ENCODE assay signal across 16 cellular contexts in the genomic region with DNA sequence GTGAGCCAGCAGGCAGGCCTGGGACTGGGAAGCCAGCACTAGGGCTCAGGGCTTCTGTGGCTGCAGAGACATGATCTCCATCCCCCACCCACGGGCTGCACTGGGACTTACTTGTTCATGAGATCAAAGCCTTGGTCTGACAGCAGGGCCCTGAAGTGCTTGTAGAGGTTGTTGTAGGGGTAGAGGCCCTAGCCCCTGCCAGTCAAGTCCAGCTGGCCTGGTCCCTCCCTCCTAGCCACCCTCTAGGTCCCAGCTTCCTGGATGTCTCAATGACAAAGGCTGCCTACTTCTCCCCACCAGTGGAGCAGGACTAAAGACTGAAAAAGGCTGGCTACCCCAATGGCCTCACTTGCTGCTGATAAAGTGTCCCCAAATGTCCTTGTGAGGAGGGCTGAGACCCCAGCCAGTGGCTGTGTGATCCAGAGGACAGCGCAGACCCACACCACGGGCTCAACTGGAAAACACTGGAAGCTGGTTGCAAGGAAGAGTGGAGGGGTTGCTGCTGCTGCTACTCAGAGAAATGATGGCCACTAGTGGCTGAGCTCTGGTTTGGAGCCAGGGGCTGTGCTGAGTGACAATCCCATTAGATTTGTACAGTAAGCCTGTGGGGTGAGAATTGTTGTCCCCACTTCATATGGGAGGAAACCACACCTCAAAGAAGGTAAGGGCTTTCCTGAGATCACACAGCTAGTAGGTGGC. TPM values are rescaled to one million over a fixed set of nuclear protein-coding genes. Genes with fewer than 3 reads are reported as not detected.
DNase-seq lines count a peak whose midpoint lies in the region; ATAC-seq, FAIRE-seq and TF ChIP-seq lines count a peak whose summit lies in the region.
"Had no signal": no experiment of that assay in that cellular context is flagged by ENCODE, and none has a peak within 500 bp of the region (broad histone marks: within the 10 kb centered on the region; RNA-seq: fewer than 3 reads in every experiment).

No MANE protein-coding gene starts in this region.

- 0 out of 5 replicates have a peak, but pooled peaks of 1 of the 2 experiments have one; percentile 17 for TF ChIP-seq RAD21 in A549 (conservative IDR thresholded peaks at IDR 0.05 in 1 of 2, IDR thresholded peaks at IDR 0.05 in 1 of 2)

- POLR2A ChIA-PET in A549 (lab: Yijun Ruan, JAX), result interaction anchor here (0.7 to 0.9 kb wide), 3 partner anchors 21 to 128 kb away, joined by 3 read pairs; partner anchors contain the start of gene HNRNPR
- POLR2A ChIA-PET in WTC11 (lab: Charles Lee), result interaction anchor here (0.5 to 1.2 kb wide), 2 partner anchors 14 to 20 kb away, joined by 3 to 5 read pairs; no protein-coding TSS in a partner anchor

- H3K4me1 ChIP-seq in A549, result peaks cover 46% of the 10 kb centered on the region

- DNase-seq in A549 (ENCODE audit: low read depth in 1 of 2, low spot score in 1 of 2) (no peak), ELF-1 (ENCODE audit: low read depth, low spot score) (peak; percentile 50), WTC11 (ENCODE audit: low spot score) (peak; percentile 20), memory B cell (ENCODE audit: low spot score in 2 of 2) (no peak), GM12892 (ENCODE audit: insufficient read length) (no peak)
- DNase-seq in activated CD8-positive, alpha-beta memory T cell treated with anti-CD3 and anti-CD28 coated beads, Interleukin-2, amount 50 U/mL, for 4 hours, result no peak
- DNase-seq: AML-193, DND-41, NCI-H2029, NCI-H748 treated with DMSO at 0.1 percent for 48 hours, substantia nigra had no signal

- CTCF ChIA-PET in A549 (lab: Yijun Ruan, JAX) (interaction anchor here (0.7 to 3.2 kb wide), 28 partner anchors 8 to 325 kb away, joined by 3 to 25 read pairs (median 4); no protein-coding TSS in a partner anchor), WTC11 (lab: Charles Lee) (interaction anchor here (0.7 to 3.2 kb wide), 21 partner anchors 9 to 313 kb away, joined by 3 to 48 read pairs (median 5); no protein-coding TSS in a partner anchor)

- no peaks in the 10 kb centered on the region for H3K36me3 Mint-ChIP-seq in WTC11
- H3K36me3 Mint-ChIP-seq in memory B cell, result peaks cover 4% of the 10 kb centered on the region

- H3K9me3 Mint-ChIP-seq in WTC11, result no peaks in the 10 kb centered on the region
- no peaks in the 10 kb centered on the region for H3K9me3 Mint-ChIP-seq in memory B cell
- H3K9me3 Mint-ChIP-seq: effector memory CD8-positive, alpha-beta T cell had no signal

- H3K4me1 Mint-ChIP-seq in WTC11 (peaks cover 20% of the 10 kb centered on the region), memory B cell (peaks cover 6% of the 10 kb centered on the region)

- H3K9me3 ChIP-seq in A549, result no peaks in the 10 kb centered on the region

- TF ChIP-seq CTCF in A549 (IDR thresholded peaks at IDR 0.05) (no peak), WTC11 (IDR thresholded peaks at IDR 0.05) (no peak)

- ATAC-seq in A549 (peak; percentile 37 to 54; a peak in 4 of 6 replicates), WTC11 (peak; percentile 20), memory B cell (ENCODE audit: low read depth) (no peak), HG03571 (IDR thresholded peaks at IDR 0.05; ENCODE audit: unreplicated experiment) (no peak), HG03354 (IDR thresholded peaks at IDR 0.05; ENCODE audit: poor library complexity, severe bottlenecking, unreplicated experiment) (no peak)

- TF ChIP-seq EP300 in A549 (IDR thresholded peaks at IDR 0.05), result no peak

- H3K27ac ChIP-seq in A549, result peak overlapping the region; percentile 96 to 97

- WGBS in A549 (ENCODE audit: missing lambda C conversion rate), result 43% methylated on average over 1 of the region's 3 CpGs

- FAIRE-seq in A549 (lab: Jason Lieb, UNC), result no peak
- no peak for FAIRE-seq in GM12892 (lab: Jason Lieb, UNC)
- FAIRE-seq: bronchial epithelial cell had no signal

- H3K4me3 Mint-ChIP-seq in WTC11 (peak overlapping the region; percentile 65), memory B cell (peak overlapping the region; percentile 27)

- H3K4me2 ChIP-seq in A549, result peak overlapping the region; percentile 77

- TF ChIP-seq POLR2A in A549 (IDR thresholded peaks at IDR 0.05; ENCODE audit: low read length) (no peak), GM12892 (IDR thresholded peaks at IDR 0.05; ENCODE audit: low read depth, low read length) (no peak)

- H3K27ac Mint-ChIP-seq in WTC11 (no peak overlapping the region), memory B cell (no peak overlapping the region)
- H3K27ac Mint-ChIP-seq: effector memory CD8-positive, alpha-beta T cell had no signal

- H3K27me3 Mint-ChIP-seq in WTC11 (ENCODE audit: low read depth) (peaks cover 27% of the 10 kb centered on the region), memory B cell (peaks cover 36% of the 10 kb centered on the region)

- H3K4me3 ChIP-seq in A549, result peak overlapping the region; percentile 91
- H3K4me3 ChIP-seq: lung had no signal

TF ChIP-seq in A549, 52 proteins besides CTCF, POLR2A, EP300 and RAD21 (continues in another document):
- no peak for TF ChIP-seq POLR2AphosphoS2 (conservative IDR thresholded peaks at IDR 0.05; ENCODE audit: low read length)
- TF ChIP-seq, protein P1, sequence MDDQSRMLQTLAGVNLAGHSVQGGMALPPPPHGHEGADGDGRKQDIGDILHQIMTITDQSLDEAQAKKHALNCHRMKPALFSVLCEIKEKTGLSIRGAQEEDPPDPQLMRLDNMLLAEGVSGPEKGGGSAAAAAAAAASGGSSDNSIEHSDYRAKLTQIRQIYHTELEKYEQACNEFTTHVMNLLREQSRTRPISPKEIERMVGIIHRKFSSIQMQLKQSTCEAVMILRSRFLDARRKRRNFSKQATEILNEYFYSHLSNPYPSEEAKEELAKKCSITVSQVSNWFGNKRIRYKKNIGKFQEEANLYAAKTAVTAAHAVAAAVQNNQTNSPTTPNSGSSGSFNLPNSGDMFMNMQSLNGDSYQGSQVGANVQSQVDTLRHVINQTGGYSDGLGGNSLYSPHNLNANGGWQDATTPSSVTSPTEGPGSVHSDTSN (IDR thresholded peaks at IDR 0.05), result no peak
- TF ChIP-seq, protein P2, sequence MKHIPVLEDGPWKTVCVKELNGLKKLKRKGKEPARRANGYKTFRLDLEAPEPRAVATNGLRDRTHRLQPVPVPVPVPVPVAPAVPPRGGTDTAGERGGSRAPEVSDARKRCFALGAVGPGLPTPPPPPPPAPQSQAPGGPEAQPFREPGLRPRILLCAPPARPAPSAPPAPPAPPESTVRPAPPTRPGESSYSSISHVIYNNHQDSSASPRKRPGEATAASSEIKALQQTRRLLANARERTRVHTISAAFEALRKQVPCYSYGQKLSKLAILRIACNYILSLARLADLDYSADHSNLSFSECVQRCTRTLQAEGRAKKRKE (CRISPR knock-in tag; IDR thresholded peaks at IDR 0.05; ENCODE audit: low read depth), result no peak

TF ChIP-seq in WTC11, 78 proteins besides CTCF, POLR2A, EP300 and RAD21 (continues in another document):
- TF ChIP-seq USF2 (CRISPR knock-in tag; IDR thresholded peaks at IDR 0.05), result no peak
- TF ChIP-seq SMAD3 (CRISPR knock-in tag; IDR thresholded peaks at IDR 0.05; ENCODE audit: borderline replicate concordance), result no peak
- no peak for TF ChIP-seq TEAD1 (CRISPR knock-in tag; IDR thresholded peaks at IDR 0.05)
- TF ChIP-seq MLX (CRISPR knock-in tag; IDR thresholded peaks at IDR 0.05), result no peak
- no peak for TF ChIP-seq NR1H2 (CRISPR knock-in tag; IDR thresholded peaks at IDR 0.05)
- no peak for TF ChIP-seq ZNF396 (CRISPR knock-in tag; IDR thresholded peaks at IDR 0.05; ENCODE audit: borderline replicate concordance)
- TF ChIP-seq PRRX2 (CRISPR knock-in tag; IDR thresholded peaks at IDR 0.05), result no peak
- no peak for TF ChIP-seq HMGA2 (CRISPR knock-in tag; IDR thresholded peaks at IDR 0.05)

RNA-seq across cellular contexts. Expression of gene HTR1D, which starts 1.4 kb away (rescaled TPM):
- polyA plus RNA-seq in A549 (2011; rRNA removed) (8.5 and 11.2 TPM in 2 replicates), A549 (2017; fragmentation: RNase III; extraction: RNeasy Plus Mini Kit Qiagen cat#74134 plus additional on column Dnase treatment) (7.5 to 11.4 TPM (median 9.4 TPM) in 3 replicates)
- 7.0 and 9.9 TPM in 2 replicates for polyA plus RNA-seq in A549 (2012; cell fraction: cytosol; rRNA removed)
- 7.2 TPM in 2 replicates for polyA plus RNA-seq in A549 (2012; cell fraction: nucleus; rRNA removed)
- polyA minus RNA-seq in A549 (2011; rRNA and poly(A)+ RNA removed), result 11.4 and 11.6 TPM in 2 replicates
- 5.4 to 7.9 TPM (median 7.9 TPM) in 3 replicates for total RNA-seq in WTC11 (2021)
- not detected for polyA plus RNA-seq in GM12892 (2012; ENCODE audit: missing spikeins)

RNA-seq across cellular contexts. Expression of gene LUZP1, which starts 47.2 kb away (rescaled TPM):
- 18.3 and 26.2 TPM in 2 replicates for polyA plus RNA-seq in A549 (2011; rRNA removed)
- polyA plus RNA-seq in A549 (2012; cell fraction: cytosol; rRNA removed), result 4.7 and 6.1 TPM in 2 replicates
- polyA plus RNA-seq in A549 (2012; cell fraction: nucleus; rRNA removed), result 8.1 and 10.5 TPM in 2 replicates
- polyA plus RNA-seq in A549 (2017; fragmentation: RNase III; extraction: RNeasy Plus Mini Kit Qiagen cat#74134 plus additional on column Dnase treatment), result 17.9 to 18.2 TPM (median 18.0 TPM) in 3 replicates
- 31.8 and 33.3 TPM in 2 replicates for polyA minus RNA-seq in A549 (2011; rRNA and poly(A)+ RNA removed)
- 42.0 to 43.4 TPM (median 42.7 TPM) in 3 replicates for total RNA-seq in WTC11 (2021)
- 7.2 TPM for polyA plus RNA-seq in GM12892 (2012; ENCODE audit: missing spikeins)

Comparison
In these comparisons a context has a peak if more than half of its experiments do, and no peak if none do; other contexts are left out.
1. ATAC-seq: peak in A549 (2 of 2) and WTC11 (single experiment); none in memory B cell (single experiment), HG03571 (single experiment) and HG03354 (single experiment).
2. DNase-seq: peak in ELF-1 (single experiment) and WTC11 (single experiment); none in A549 (0 of 2), memory B cell (0 of 2), activated CD8-positive, alpha-beta memory T cell treated with anti-CD3 and anti-CD28 coated beads, Interleukin-2, amount 50 U/mL, for 4 hours (single experiment) and GM12892 (single experiment).